16 cellular contexts compared by ENCODE assay signal in the genomic region with DNA sequence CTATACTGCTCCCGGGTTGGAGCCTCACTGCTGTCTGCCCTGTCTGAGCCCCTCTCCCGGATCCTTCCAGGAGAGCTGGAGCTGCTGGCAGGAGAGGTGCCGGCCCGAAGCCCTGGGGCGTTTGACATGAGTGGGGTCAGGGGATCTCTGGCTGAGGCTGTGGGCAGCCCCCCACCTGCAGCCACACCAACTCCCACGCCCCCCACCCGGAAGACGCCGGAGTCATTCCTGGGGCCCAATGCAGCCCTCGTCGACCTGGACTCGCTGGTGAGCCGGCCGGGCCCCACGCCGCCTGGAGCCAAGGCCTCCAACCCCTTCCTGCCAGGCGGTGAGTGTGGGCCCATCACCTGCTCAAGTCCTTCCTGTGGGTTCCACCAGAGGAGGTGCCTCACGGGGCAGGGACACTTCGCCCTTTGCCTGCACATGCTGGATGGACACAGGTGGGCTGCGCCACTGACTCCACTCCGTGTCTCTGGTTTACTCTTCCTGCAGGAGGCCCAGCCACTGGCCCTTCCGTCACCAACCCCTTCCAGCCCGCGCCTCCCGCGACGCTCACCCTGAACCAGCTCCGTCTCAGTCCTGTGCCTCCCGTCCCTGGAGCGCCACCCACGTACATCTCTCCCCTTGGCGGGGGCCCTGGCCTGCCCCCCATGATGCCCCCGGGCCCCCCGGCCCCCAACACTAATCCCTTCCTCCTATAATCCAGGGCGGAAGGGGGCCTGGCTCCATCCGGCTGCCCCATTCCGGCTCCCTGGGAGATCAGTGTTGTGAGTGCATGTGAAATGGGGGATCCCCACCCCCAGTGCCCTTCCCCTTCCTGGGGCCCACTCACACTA. TPM values are rescaled to one million over a fixed set of nuclear protein-coding genes. Genes with fewer than 3 reads are reported as not detected.
"Had no signal": no experiment of that assay in that cellular context is flagged by ENCODE, and none has a peak within 500 bp of the region (broad histone marks: within the 10 kb centered on the region; RNA-seq: fewer than 3 reads in every experiment).

No MANE protein-coding gene starts in this region.

- ATAC-seq: left cardiac atrium; naive thymus-derived CD4-positive, alpha-beta T cell had no signal

- H3K4me3 Mint-ChIP-seq: activated T-helper 1 cell treated with anti-CD3 and anti-CD28 coated beads, Interleukin-12 subunit alpha, Interleukin-12 subunit beta, Interleukin-2, Interleukin-4 antibody, amounts not matched to agents 30 ng/mL and 10 ng/mL and 1 ng/mL, durations not matched to agents 14 hours and 24 hours and 36 hours; naive thymus-derived CD4-positive, alpha-beta T cell had no signal

- H3K9me3 Mint-ChIP-seq: activated T-helper 1 cell treated with anti-CD3 and anti-CD28 coated beads, Interleukin-12 subunit alpha, Interleukin-12 subunit beta, Interleukin-2, Interleukin-4 antibody, amounts not matched to agents 30 ng/mL and 10 ng/mL and 1 ng/mL, durations not matched to agents 14 hours and 24 hours and 36 hours had no signal

- H3K27me3 Mint-ChIP-seq: naive thymus-derived CD4-positive, alpha-beta T cell; progenitor cell of endocrine pancreas had no signal

- DNase-seq: activated naive CD4-positive, alpha-beta T cell treated with Interleukin-2 at 50 U/mL for 16 hours; left cardiac atrium; naive thymus-derived CD4-positive, alpha-beta T cell; stomach had no signal

- H3K27ac Mint-ChIP-seq: activated T-helper 1 cell treated with anti-CD3 and anti-CD28 coated beads, Interleukin-12 subunit alpha, Interleukin-12 subunit beta, Interleukin-2, Interleukin-4 antibody, amounts not matched to agents 30 ng/mL and 10 ng/mL and 1 ng/mL, durations not matched to agents 14 hours and 24 hours and 36 hours; naive thymus-derived CD4-positive, alpha-beta T cell had no signal

RNA-seq across cellular contexts. Expression of a gene that starts 43.3 kb away (rescaled TPM):
- total RNA-seq: activated CD8-positive, alpha-beta memory T cell treated with anti-CD3 and anti-CD28 coated beads for 36 hours; activated T-helper 1 cell treated with anti-CD3 and anti-CD28 coated beads, Interleukin-12 subunit alpha, Interleukin-12 subunit beta, Interleukin-2, Interleukin-4 antibody, amounts not matched to agents 30 ng/mL and 10 ng/mL and 1 ng/mL, durations not matched to agents 14 hours and 24 hours and 36 hours; astrocyte; bronchial epithelial cell; dermis microvascular lymphatic vessel endothelial cell; epithelial cell of proximal tubule; frontal cortex; left cardiac atrium; mononuclear cell; naive thymus-derived CD4-positive, alpha-beta T cell; progenitor cell of endocrine pancreas; right atrium auricular region; stomach; thoracic aorta; urinary bladder had no signal
